ENCODE assay signal across 8 cellular contexts in genomic region chr6:143060806-143061596, GRCh38. TPM values are rescaled to one million over a fixed set of nuclear protein-coding genes. Genes with fewer than 3 reads are reported as not detected.
A peak's percentile ranks its signal among the peaks of the same experiment; 100 is the strongest.
DNase-seq lines count a peak whose midpoint lies in the region; ATAC-seq and TF ChIP-seq lines count a peak whose summit lies in the region.

Gene AIG1 (plus strand): TSS chr6:143060889. CDS start chr6:143060926, 37 bp downstream.

- WGBS in right lobe of liver (ENCODE audit: insufficient coverage, low coverage, low lambda C conversion rate, missing lambda C conversion rate): 5% methylated on average over 8 of the region's 50 CpGs

- TF ChIP-seq CTCF in right lobe of liver (IDR thresholded peaks at IDR 0.05): no peak

- no peaks in the 10 kb centered on the region for H3K9me3 ChIP-seq in right lobe of liver

- DNase-seq in Daoy (ENCODE audit: low read depth) (no peak), cerebellar cortex (ENCODE audit: low spot score) (peak; percentile 74), right lobe of liver (peak in 2 of 3 donors; percentile 86 to 87), HCEC 1CT (no peak)
- peak; percentile 63 for DNase-seq in stimulated activated CD4-positive, alpha-beta T cell treated with anti-CD3 and anti-CD28 coated beads, Interleukin-4, amount 100 ng/mL, for 1 hour

- peak; percentile 69 for ATAC-seq in GM21717 (IDR thresholded peaks at IDR 0.05; ENCODE audit: unreplicated experiment)
- ATAC-seq in activated CD4-positive, CD25-positive, alpha-beta regulatory T cell treated with anti-CD3 and anti-CD28 coated beads, Interleukin-2, amount 50 U/mL, for 24 hours: peak; percentile 46 to 60
- peak; percentile 61 to 76 (median 64) for ATAC-seq in right lobe of liver

- H3K27me3 ChIP-seq in right lobe of liver: no peaks in the 10 kb centered on the region

- peaks cover 0 to 33% (median 9%) of the 10 kb centered on the region in 4 donors for H3K4me1 ChIP-seq in right lobe of liver

- H3K27ac ChIP-seq in right lobe of liver: peak within 1 kb of the TSS; percentile 98 to 100 (median 98)

- intact Hi-C loops in right lobe of liver (cut with DNase I): loop anchor here in 1 of 2 donors (10.0 kb wide), 1 partner anchor 54 kb away; no protein-coding TSS in a partner anchor

- peak; percentile 9 for TF ChIP-seq POLR2A in right lobe of liver (IDR thresholded peaks at IDR 0.05)

- no peak for TF ChIP-seq EP300 in Ishikawa (IDR thresholded peaks at IDR 0.05; ENCODE audit: borderline replicate concordance)

- TF ChIP-seq RAD21 in Ishikawa (IDR thresholded peaks at IDR 0.05; ENCODE audit: low read depth): no peak

- H3K4me3 ChIP-seq in right lobe of liver: peak within 1 kb of the TSS; percentile 75 to 77 (median 75)

- no peaks in the 10 kb centered on the region for H3K36me3 ChIP-seq in right lobe of liver

TF ChIP-seq in Ishikawa, 13 proteins besides CTCF, POLR2A, EP300 and RAD21:
- TF ChIP-seq TAF1 (IDR thresholded peaks at IDR 0.05; ENCODE audit: low read depth) (peak; percentile 76), USF1 (IDR thresholded peaks at IDR 0.05) (0 out of 2 replicates have a peak, but pooled peaks have one; percentile 9), MAX (IDR thresholded peaks at IDR 0.05) (peak; percentile 74), FOXM1 (IDR thresholded peaks at IDR 0.05; ENCODE audit: borderline replicate concordance, low read depth) (no peak), EGR1 (IDR thresholded peaks at IDR 0.05) (peak; percentile 87), YY1 (IDR thresholded peaks at IDR 0.05; ENCODE audit: low read depth) (peak; percentile 90), ZBTB7A (IDR thresholded peaks at IDR 0.05; ENCODE audit: low read depth) (no peak)

RNA-seq across cellular contexts. Expression of gene AIG1, which starts in this region (rescaled TPM):
- 23.2 and 42.8 TPM in 2 replicates for total RNA-seq in Daoy (2014; rRNA removed; shearing (Covaris generic))
- 100 to 1,000 TPM in 5 of 6 experiments, 10 to 100 TPM in 1; 81.4 to 151 (median 111) TPM for total RNA-seq in right lobe of liver

Comparison
In these comparisons a context has a peak if more than half of its experiments do, and no peak if none do; other contexts are left out.
1. DNase-seq: peak in cerebellar cortex (single experiment), right lobe of liver (2 of 3) and stimulated activated CD4-positive, alpha-beta T cell treated with anti-CD3 and anti-CD28 coated beads, Interleukin-4, amount 100 ng/mL, for 1 hour (single experiment); none in Daoy (single experiment) and HCEC 1CT (single experiment).
2. Peak in every context shown above with its lines, with median percentiles within 50 percentile points of each other: ATAC-seq.